Comparison of ENCODE assay signal across 8 cellular contexts in the genomic region with DNA sequence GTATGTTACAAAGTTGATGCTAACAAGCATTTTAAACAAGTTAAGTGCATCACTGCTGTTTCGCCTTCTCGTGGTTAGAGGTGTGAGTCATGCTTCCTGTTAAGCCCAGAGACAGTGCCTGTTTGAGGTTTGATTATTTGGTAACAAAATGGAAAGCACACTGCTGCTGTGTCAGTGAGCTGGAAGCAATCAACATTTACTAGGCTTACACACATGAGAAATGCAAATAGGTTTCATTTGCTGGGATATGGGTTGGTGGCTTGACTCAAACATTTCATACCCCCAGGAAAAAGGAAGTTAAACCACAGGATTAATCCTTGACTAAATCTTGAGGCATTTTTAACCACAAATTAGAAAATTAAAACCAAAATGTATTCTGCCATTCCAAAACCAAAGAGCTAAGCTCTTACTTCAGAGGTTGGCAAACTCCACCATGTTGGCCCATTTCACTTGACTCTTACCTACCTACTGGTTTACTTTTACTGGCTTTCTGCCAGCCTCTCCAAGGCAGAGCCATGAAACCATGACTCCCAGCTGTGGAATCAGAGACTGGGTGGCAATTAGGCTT.
A peak's percentile ranks its signal among the peaks of the same experiment; 100 is the strongest.
DNase-seq lines count a peak whose midpoint lies in the region; ATAC-seq and TF ChIP-seq lines count a peak whose summit lies in the region.

No MANE protein-coding gene starts in this region.

- no peak for TF ChIP-seq CTCF in fibroblast of lung (conservative IDR thresholded peaks at IDR 0.05 in 1 of 2, IDR thresholded peaks at IDR 0.05 in 1 of 2; ENCODE audit: low read depth in 1 of 2, low read length in 2 of 2)
- TF ChIP-seq CTCF in coronary artery (IDR thresholded peaks at IDR 0.05): no peak

- H3K4me1 ChIP-seq in fibroblast of lung (ENCODE audit: control insufficient read depth, extremely low read depth, insufficient read depth, low read length): peaks cover 21% of the 10 kb centered on the region

- ATAC-seq in HG02973 (IDR thresholded peaks at IDR 0.05; ENCODE audit: unreplicated experiment): peak; percentile 67

- no peaks in the 10 kb centered on the region for H3K9me3 ChIP-seq in fibroblast of lung (ENCODE audit: control insufficient read depth, insufficient read depth, low read depth, low read length)

- H4K20me1 ChIP-seq in fibroblast of lung (ENCODE audit: control insufficient read depth, extremely low read depth, insufficient read depth, low read length): no peaks in the 10 kb centered on the region

- no peaks in the 10 kb centered on the region for H3K79me2 ChIP-seq in fibroblast of lung (ENCODE audit: control insufficient read depth, insufficient read depth, low read length)

- H3K4me3 ChIP-seq in fibroblast of lung (replicated peaks in 1 of 4; ENCODE audit: control extremely low read depth in 1 of 4, insufficient read depth in 1 of 4, low read depth in 3 of 4, low read length in 4 of 4) (no peak overlapping the region), coronary artery (no peak overlapping the region)

- peak overlapping the region; percentile 3 for H3K4me2 ChIP-seq in fibroblast of lung (ENCODE audit: extremely low read depth, insufficient read depth, low read length)

- H3K9ac ChIP-seq in fibroblast of lung (ENCODE audit: insufficient read depth, low read length): no peak overlapping the region

- H3K27ac ChIP-seq in fibroblast of lung (ENCODE audit: insufficient read depth, low read length): peak overlapping the region; percentile 88
- H3K27ac ChIP-seq in coronary artery: no peak overlapping the region

- no peaks in the 10 kb centered on the region for H3K36me3 ChIP-seq in fibroblast of lung (ENCODE audit: control insufficient read depth, insufficient read depth, low read length)

- no peaks in the 10 kb centered on the region for H3K27me3 ChIP-seq in fibroblast of lung (ENCODE audit: control insufficient read depth, insufficient read depth, low read length)

- DNase-seq in activated CD4-positive, CD25-positive, alpha-beta regulatory T cell treated with anti-CD3 and anti-CD28 coated beads, Interleukin-2, amount 50 U/mL, for 16 hours (ENCODE audit: low read depth, low spot score): peak; percentile 15
- no peak for DNase-seq in activated CD4-positive, CD25-positive, alpha-beta regulatory T cell treated with anti-CD3 and anti-CD28 coated beads, Interleukin-2, amount 50 U/mL, for 72 hours
- DNase-seq in NCI-H2227 (lab: John Stamatoyannopoulos, UW; ENCODE audit: unreplicated experiment) (peak; percentile 38), fibroblast of lung (ENCODE audit: low read depth in 2 of 2) (peak; percentile 97 to 99), coronary artery (ENCODE audit: low spot score) (no peak)
- peak; percentile 21 to 31 for DNase-seq in activated CD4-positive, alpha-beta T cell treated with anti-CD3 and anti-CD28 coated beads, Interleukin-2, amount 50 U/mL, for 48 hours
- DNase-seq in stimulated activated CD4-positive, alpha-beta T cell treated with anti-CD3 and anti-CD28 coated beads, Interleukin-2, amount 100 ng/mL, for 48 hours: peak; percentile 3 to 6

- no peak overlapping the region for H2AFZ ChIP-seq in fibroblast of lung (ENCODE audit: low read length)

Comparison
In these comparisons a context has a peak if more than half of its experiments do, and no peak if none do; other contexts are left out.
1. DNase-seq: peak in activated CD4-positive, CD25-positive, alpha-beta regulatory T cell treated with anti-CD3 and anti-CD28 coated beads, Interleukin-2, amount 50 U/mL, for 16 hours (single experiment), NCI-H2227 (single experiment), activated CD4-positive, alpha-beta T cell treated with anti-CD3 and anti-CD28 coated beads, Interleukin-2, amount 50 U/mL, for 48 hours (2 of 2), fibroblast of lung (2 of 2) and stimulated activated CD4-positive, alpha-beta T cell treated with anti-CD3 and anti-CD28 coated beads, Interleukin-2, amount 100 ng/mL, for 48 hours (2 of 2); none in activated CD4-positive, CD25-positive, alpha-beta regulatory T cell treated with anti-CD3 and anti-CD28 coated beads, Interleukin-2, amount 50 U/mL, for 72 hours (single experiment) and coronary artery (single experiment).